9 cellular contexts compared by ENCODE assay signal in the genomic region with DNA sequence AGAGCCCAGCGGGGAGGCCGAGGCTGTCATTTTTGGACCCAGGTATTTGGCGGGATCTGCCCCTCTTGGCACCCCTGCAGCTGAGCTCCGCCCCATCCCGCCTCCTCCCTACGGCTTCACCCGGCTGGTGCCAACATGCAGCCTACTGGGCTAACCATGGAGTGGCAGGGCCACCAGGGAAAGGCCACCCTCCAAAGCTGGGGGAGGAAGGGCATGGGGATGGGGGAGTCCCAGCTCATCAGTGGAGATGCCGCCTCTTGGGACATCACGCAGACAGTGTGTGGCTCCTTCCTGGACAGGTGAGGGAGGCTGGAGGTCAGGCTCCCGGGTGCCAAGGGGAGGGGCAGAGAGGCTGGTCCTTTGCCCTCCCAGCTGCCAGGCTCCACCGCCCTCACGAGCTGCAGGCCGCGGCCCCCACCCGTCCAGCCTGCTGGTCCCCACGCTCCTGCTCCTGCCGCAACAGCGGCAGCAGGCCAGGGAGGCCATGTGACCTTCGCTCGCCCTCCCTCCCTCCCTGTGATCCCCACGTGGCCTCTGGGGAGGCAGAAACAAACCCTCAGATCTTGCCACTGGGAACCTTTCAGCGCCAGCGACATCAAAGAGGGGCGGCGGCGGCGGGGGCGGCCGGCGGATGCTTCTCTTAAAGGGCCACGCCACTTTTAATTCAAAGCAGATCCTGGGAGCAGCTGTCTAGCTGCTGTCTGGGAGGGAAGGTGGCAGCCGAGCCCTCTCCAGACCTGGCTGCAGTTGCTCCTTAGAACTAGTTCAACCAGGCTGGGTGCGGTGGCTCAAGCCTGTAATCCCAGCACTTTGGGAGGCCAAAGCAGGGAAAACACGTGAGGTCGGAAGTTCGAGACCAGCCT. TPM values are rescaled to one million over a fixed set of nuclear protein-coding genes. Genes with fewer than 3 reads are reported as not detected.
DNase-seq lines count a peak whose midpoint lies in the region; ATAC-seq and TF ChIP-seq lines count a peak whose summit lies in the region.
"Had no signal": no experiment of that assay in that cellular context is flagged by ENCODE, and none has a peak within 500 bp of the region (broad histone marks: within the 10 kb centered on the region; RNA-seq: fewer than 3 reads in every experiment).

No MANE protein-coding gene starts in this region.

- H2AFZ ChIP-seq in hepatocyte: no peak overlapping the region

- no peak for TF ChIP-seq CTCF in hepatocyte (IDR thresholded peaks at IDR 0.05; ENCODE audit: poor library complexity)

- H3K9me3 ChIP-seq in KOPT-K1 (ENCODE audit: insufficient read depth, low read length, poor library complexity, severe bottlenecking) (peaks cover 7% of the 10 kb centered on the region), hepatocyte (ENCODE audit: low read depth) (no peaks in the 10 kb centered on the region), skeletal muscle satellite cell (replicated peaks; ENCODE audit: low read length) (peaks cover 4% of the 10 kb centered on the region)

- WGBS in hepatocyte (ENCODE audit: low lambda C conversion rate, missing lambda C conversion rate): 30% methylated on average over 23 of the region's 36 CpGs

- H3K36me3 ChIP-seq in KOPT-K1 (ENCODE audit: insufficient read depth, low read length) (no peaks in the 10 kb centered on the region), hepatocyte (replicated peaks; ENCODE audit: insufficient read depth, low read depth) (no peaks in the 10 kb centered on the region), skeletal muscle satellite cell (ENCODE audit: insufficient read depth, low read length) (no peaks in the 10 kb centered on the region)

- H3K9me2 ChIP-seq in hepatocyte (replicated peaks; ENCODE audit: insufficient read depth): no peaks in the 10 kb centered on the region

- H3K4me1 ChIP-seq in hepatocyte (ENCODE audit: insufficient read depth) (peaks cover 23% of the 10 kb centered on the region), skeletal muscle satellite cell (ENCODE audit: control insufficient read depth, insufficient read depth, low read length) (peaks cover 25% of the 10 kb centered on the region)

- H3K27ac ChIP-seq in KOPT-K1 (ENCODE audit: low read depth, low read length, poor library complexity, severe bottlenecking): peak overlapping the region; percentile 56
- H3K27ac ChIP-seq in hepatocyte: peak overlapping the region; percentile 12

- no peak for ATAC-seq in HG02870 (IDR thresholded peaks at IDR 0.05; ENCODE audit: unreplicated experiment)

- no peaks in the 10 kb centered on the region for H4K20me1 ChIP-seq in hepatocyte (ENCODE audit: insufficient read depth, poor library complexity, severe bottlenecking)

- DNase-seq in GM04504 (ENCODE audit: low read depth) (peak; percentile 35), T follicular helper cell (ENCODE audit: low read depth) (peak; percentile 84), amniotic epithelial cell (ENCODE audit: low read depth) (peak; percentile 70), hepatocyte (ENCODE audit: low spot score) (peak; percentile 88), SKM-1 (lab: John Stamatoyannopoulos, UW; ENCODE audit: unreplicated experiment) (no peak)

- H3K27me3 ChIP-seq in hepatocyte (peaks cover 19% of the 10 kb centered on the region), skeletal muscle satellite cell (ENCODE audit: control insufficient read depth, insufficient read depth, low read length) (peaks cover 8% of the 10 kb centered on the region)

- peak overlapping the region; percentile 65 for H3K4me2 ChIP-seq in hepatocyte
- H3K4me2 ChIP-seq in skeletal muscle satellite cell (ENCODE audit: low read length): peak overlapping the region; percentile 46

- no peaks in the 10 kb centered on the region for H3K79me2 ChIP-seq in hepatocyte

- H3K9ac ChIP-seq in skeletal muscle satellite cell (ENCODE audit: low read depth, low read length): no peak overlapping the region

- H3K4me3 ChIP-seq in hepatocyte (no peak overlapping the region), skeletal muscle satellite cell (ENCODE audit: low read length) (peak overlapping the region; percentile 5)

RNA-seq across cellular contexts. Expression of a gene that starts 6.8 kb away (rescaled TPM):
- 1.0 and 1.8 TPM in 2 replicates for total RNA-seq in hepatocyte
- polyA plus RNA-seq in hepatocyte: 1.2 and 4.7 TPM in 2 replicates
- not detected in 2 replicates for total RNA-seq in skeletal muscle satellite cell (2012; rRNA removed)

RNA-seq across cellular contexts. Expression of a gene that starts 9.7 kb away (rescaled TPM):
- 27.5 and 28.4 TPM in 2 replicates for total RNA-seq in hepatocyte
- 45.9 and 56.8 TPM in 2 replicates for polyA plus RNA-seq in hepatocyte
- 21.4 and 34.2 TPM in 2 replicates for total RNA-seq in skeletal muscle satellite cell (2012; rRNA removed)

RNA-seq across cellular contexts. Expression of a gene that starts 20.7 kb away (rescaled TPM):
- not detected in 2 replicates for total RNA-seq in hepatocyte
- 0.06 TPM in 2 replicates for polyA plus RNA-seq in hepatocyte
- total RNA-seq in skeletal muscle satellite cell (2012; rRNA removed): not detected in 2 replicates
- polyA plus RNA-seq: adipose tissue had no signal

RNA-seq across cellular contexts. Expression of a gene that starts 30.7 kb away (rescaled TPM):
- total RNA-seq in hepatocyte: 109 and 113 TPM in 2 replicates
- 149 and 162 TPM in 2 replicates for polyA plus RNA-seq in hepatocyte
- total RNA-seq in skeletal muscle satellite cell (2012; rRNA removed): 39.0 and 54.2 TPM in 2 replicates

RNA-seq across cellular contexts. Expression of a gene that starts 40.2 kb away (rescaled TPM):
- total RNA-seq in hepatocyte: 18.1 and 21.3 TPM in 2 replicates
- polyA plus RNA-seq in hepatocyte: 28.5 and 37.4 TPM in 2 replicates
- 11.6 and 13.2 TPM in 2 replicates for total RNA-seq in skeletal muscle satellite cell (2012; rRNA removed)
